ENCODE assay signal across 22 cellular contexts in the genomic region with DNA sequence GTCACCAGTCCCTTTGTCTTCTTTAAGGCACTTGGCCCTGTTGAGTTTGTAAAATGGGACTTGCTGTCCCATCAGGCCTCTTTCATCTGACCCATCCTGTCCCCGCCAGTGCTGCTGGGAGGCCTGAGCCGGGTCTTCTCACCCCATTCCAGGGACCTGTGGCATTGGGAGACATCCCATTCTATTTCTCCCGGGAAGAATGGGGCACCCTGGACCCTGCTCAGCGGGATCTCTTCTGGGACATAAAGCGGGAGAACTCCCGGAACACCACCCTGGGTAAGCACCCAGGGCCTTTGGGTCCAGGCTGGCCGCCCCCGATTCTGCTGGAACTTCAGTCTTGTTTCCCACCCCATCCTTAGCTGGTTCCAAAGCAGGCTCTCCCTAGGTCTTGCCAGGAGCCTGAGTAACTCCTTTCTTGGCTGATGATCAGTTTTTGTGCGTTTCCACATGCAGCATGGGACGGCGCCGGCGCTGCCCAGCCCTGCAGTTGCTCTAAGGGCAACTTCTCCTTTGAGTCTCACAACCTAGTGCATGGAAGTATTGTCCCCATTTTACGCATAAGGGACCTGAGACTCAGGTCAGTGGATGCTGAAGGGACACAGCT. TPM values are rescaled to one million over a fixed set of nuclear protein-coding genes. Genes with fewer than 3 reads are reported as not detected.
DNase-seq lines count a peak whose midpoint lies in the region; ATAC-seq, FAIRE-seq and TF ChIP-seq lines count a peak whose summit lies in the region.
"Had no signal": no experiment of that assay in that cellular context is flagged by ENCODE, and none has a peak within 500 bp of the region (broad histone marks: within the 10 kb centered on the region; RNA-seq: fewer than 3 reads in every experiment).

No MANE protein-coding gene starts in this region.

- TF ChIP-seq POLR2A in thyroid gland (IDR thresholded peaks at IDR 0.05): no peak

- H3K27me3 ChIP-seq in foreskin keratinocyte (no peaks in the 10 kb centered on the region), thyroid gland (no peaks in the 10 kb centered on the region)

- H3K4me1 ChIP-seq in foreskin keratinocyte (peaks cover under 1% of the 10 kb centered on the region), thyroid gland (peaks cover 2 to 4% of the 10 kb centered on the region in 2 donors)

- H3K9me3 ChIP-seq in thyroid gland: no peaks in the 10 kb centered on the region

- H3K36me3 ChIP-seq in thyroid gland: peaks cover 0 to 9% of the 10 kb centered on the region in 2 donors

- peaks cover 15% of the 10 kb centered on the region for H3K4me1 Mint-ChIP-seq in osteocyte (ENCODE audit: unreplicated experiment)

- no peaks in the 10 kb centered on the region for H3K27me3 Mint-ChIP-seq in osteocyte (ENCODE audit: unreplicated experiment)
- H3K27me3 Mint-ChIP-seq: CD8-positive, alpha-beta memory T cell had no signal

- intact Hi-C loops in left cardiac atrium (cut with DNase I) (no loop called here), left ventricle myocardium superior (cut with micrococcal nuclease) (no loop called here), thyroid gland (cut with DNase I) (no loop called here)

- no peak overlapping the region for H3K4me3 ChIP-seq in thyroid gland (replicated peaks in 1 of 3)

- no peak for TF ChIP-seq CTCF in foreskin keratinocyte (conservative IDR thresholded peaks at IDR 0.05)
- TF ChIP-seq CTCF in osteocyte (IDR thresholded peaks at IDR 0.05): no peak
- TF ChIP-seq CTCF in thyroid gland (IDR thresholded peaks at IDR 0.05): no peak

- H3K27ac Mint-ChIP-seq in osteocyte (ENCODE audit: unreplicated experiment): no peak overlapping the region

- H3K4me3 Mint-ChIP-seq in osteocyte (ENCODE audit: unreplicated experiment): no peak overlapping the region

- no peak for ATAC-seq in left cardiac atrium
- no peak for ATAC-seq in left ventricle myocardium superior
- no peak for ATAC-seq in foreskin keratinocyte
- ATAC-seq: HepG2 had no signal

- peak; percentile 13 for DNase-seq in left cardiac atrium
- no peak for DNase-seq in left ventricle myocardium superior
- no peak for DNase-seq in foreskin keratinocyte
- peak; percentile 78 for DNase-seq in osteocyte (ENCODE audit: extremely low spot score, unreplicated experiment)
- DNase-seq in frontal cortex (ENCODE audit: low spot score in 2 of 2): no peak
- DNase-seq in NCI-H2196 treated with DMSO at 0.1 percent for 48 hours (lab: John Stamatoyannopoulos, UW; ENCODE audit: unreplicated experiment): no peak
- no peak for DNase-seq in thyroid gland
- DNase-seq: C1 segment of cervical spinal cord; CD8-positive, alpha-beta memory T cell; DMS79; KG1; NCI-H1105 treated with DMSO at 0.1 percent for 48 hours; NCI-H1694; NCI-H510A; NCI-H748 treated with DMSO at 0.1 percent for 48 hours; NK-92 treated with Interleukin-12 subunit alpha and Interleukin-12 subunit beta, amount 100 ng/mL, for 24 hours; SHP77 had no signal

- no peaks in the 10 kb centered on the region for H3K9me3 Mint-ChIP-seq in osteocyte (ENCODE audit: unreplicated experiment)
- H3K9me3 Mint-ChIP-seq: CD8-positive, alpha-beta memory T cell had no signal

- no peak for FAIRE-seq in frontal cortex (lab: Jason Lieb, UNC)
- FAIRE-seq: D721Med, H54, HepG2 had no signal

- peaks cover 17% of the 10 kb centered on the region for H3K36me3 Mint-ChIP-seq in osteocyte (ENCODE audit: unreplicated experiment)

- H3K27ac ChIP-seq in foreskin keratinocyte (peak overlapping the region; percentile 43), thyroid gland (no peak overlapping the region)

- 87 to 97% methylated on average over 10 to 14 of the region's 14 CpGs for WGBS in thyroid gland, 2 donors

RNA-seq across cellular contexts. Expression of a gene that starts 4.1 kb away (rescaled TPM):
- total RNA-seq in left cardiac atrium: 1 to 10 TPM; 6.5 to 6.7 TPM
- 7.1 TPM for total RNA-seq in left ventricle myocardium superior
- 4.4 and 5.4 TPM in 2 replicates for total RNA-seq in foreskin keratinocyte
- polyA plus RNA-seq in foreskin keratinocyte: 5.7 and 6.5 TPM in 2 replicates
- 13.4 and 14.3 TPM in 2 replicates for total RNA-seq in osteocyte
- 6.9 TPM for total RNA-seq in frontal cortex
- 10 to 100 TPM in 1 of 4 donors, 1 to 10 TPM in 3; 5.2 to 10.2 (median 8.7) TPM for total RNA-seq in thyroid gland

RNA-seq across cellular contexts. Expression of a gene that starts 26.5 kb away (rescaled TPM):
- total RNA-seq in left cardiac atrium (1 to 10 TPM; 7.0 to 7.2 TPM), left ventricle myocardium superior (8.8 TPM), foreskin keratinocyte (16.7 and 17.2 TPM in 2 replicates), osteocyte (14.8 and 15.9 TPM in 2 replicates), frontal cortex (17.9 TPM), thyroid gland (10 to 100 TPM; 18.5 to 28.9 (median 19.6) TPM)
- polyA plus RNA-seq in foreskin keratinocyte: 17.0 and 19.1 TPM in 2 replicates
- polyA plus RNA-seq: CD8-positive, alpha-beta memory T cell had no signal

RNA-seq across cellular contexts. Expression of a gene that starts 39.8 kb away (rescaled TPM):
- total RNA-seq in left cardiac atrium (not detected), left ventricle myocardium superior (not detected), foreskin keratinocyte (not detected in 2 replicates), osteocyte (not detected in 2 replicates), frontal cortex (not detected), thyroid gland (not detected)
- not detected in 2 replicates for polyA plus RNA-seq in foreskin keratinocyte
- total RNA-seq: A673, HepG2 had no signal
- polyA plus RNA-seq: CD8-positive, alpha-beta memory T cell; HepG2 had no signal

RNA-seq across cellular contexts. Expression of a gene that starts 49.1 kb away (rescaled TPM):
- total RNA-seq in left cardiac atrium (not detected), left ventricle myocardium superior (not detected), foreskin keratinocyte (0.25 and 0.44 TPM in 2 replicates), osteocyte (not detected in 2 replicates), frontal cortex (0.41 TPM), thyroid gland (not detected)
- 0.07 TPM in 1 of 2 replicates, not detected in the other for polyA plus RNA-seq in foreskin keratinocyte
- total RNA-seq: A673; CD8-positive, alpha-beta memory T cell; HepG2; OCI-LY7 had no signal
- polyA plus RNA-seq: CD8-positive, alpha-beta memory T cell had no signal

Comparison
In these comparisons a context has a peak if more than half of its experiments do, and no peak if none do; other contexts are left out.
1. DNase-seq: peak in left cardiac atrium (single experiment) and osteocyte (single experiment); none in left ventricle myocardium superior (single experiment), foreskin keratinocyte (0 of 2), frontal cortex (0 of 2), NCI-H2196 treated with DMSO at 0.1 percent for 48 hours (single experiment) and thyroid gland (0 of 2).